6 cellular contexts compared by ENCODE assay signal in genomic region chr2:107684421-107684820, GRCh38.
"Had no signal": no experiment of that assay in that cellular context is flagged by ENCODE, and none has a peak within 500 bp of the region (broad histone marks: within the 10 kb centered on the region; RNA-seq: fewer than 3 reads in every experiment).

No MANE protein-coding gene starts in this region.

- H3K4me3 ChIP-seq: K562 had no signal

- H3K4me1 Mint-ChIP-seq: IgD-negative memory B cell had no signal

- H3K27ac Mint-ChIP-seq: IgD-negative memory B cell had no signal

- H3K27me3 Mint-ChIP-seq: IgD-negative memory B cell had no signal

- H3K4me3 Mint-ChIP-seq: IgD-negative memory B cell had no signal

- DNase-seq: IMR-90, KBM-7, KG1 had no signal

- H3K27ac ChIP-seq: HL-60 had no signal
